ENCODE assay signal across 1 cellular context in the genomic region with DNA sequence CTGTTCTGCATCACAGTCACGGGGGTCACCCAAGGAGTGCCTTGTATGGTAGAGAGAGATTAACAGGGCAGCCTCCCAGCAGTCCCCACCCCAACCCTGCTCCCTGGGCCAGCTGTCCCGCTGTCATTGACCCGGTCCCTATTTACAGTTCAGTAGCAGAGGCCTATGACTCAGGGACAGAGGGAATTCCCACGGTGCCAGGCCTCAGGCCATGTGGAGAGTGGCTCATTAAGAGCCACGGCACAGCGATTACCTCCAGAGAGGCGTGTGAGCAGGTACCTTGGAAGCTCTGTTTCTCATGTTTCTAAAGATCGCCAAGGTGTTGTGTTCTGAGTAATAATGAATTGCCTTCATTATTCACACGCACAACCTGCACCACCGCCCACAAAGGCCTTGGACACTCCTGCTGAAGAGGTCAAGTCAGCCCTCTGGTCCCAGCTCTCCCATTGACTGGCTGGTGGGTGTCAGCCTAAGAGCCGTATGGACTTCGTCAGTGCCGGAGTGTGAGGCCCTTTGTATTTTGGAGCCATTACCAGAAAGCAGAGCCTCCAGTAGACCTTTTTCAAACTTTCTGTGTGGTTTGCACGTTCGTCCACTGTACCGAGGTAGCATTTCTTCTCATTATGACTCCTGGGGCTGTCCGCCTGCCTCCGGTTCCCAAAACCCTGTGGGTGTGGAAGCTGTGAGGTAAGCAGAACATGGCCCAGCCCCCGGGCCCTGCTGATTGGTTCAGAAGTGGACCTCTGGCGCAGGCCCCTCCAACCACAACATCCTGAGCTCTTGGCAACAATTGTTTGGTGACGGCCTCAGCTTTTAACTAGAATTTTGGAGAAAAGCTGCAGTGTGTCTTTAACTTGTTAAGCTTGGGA.
TF ChIP-seq lines count a peak whose summit lies in the region.

No MANE protein-coding gene starts in this region.

TF ChIP-seq in K562, 482 proteins besides CTCF, POLR2A, EP300 and RAD21 (continued from another document and continues in another):
- TF ChIP-seq, protein P1, sequence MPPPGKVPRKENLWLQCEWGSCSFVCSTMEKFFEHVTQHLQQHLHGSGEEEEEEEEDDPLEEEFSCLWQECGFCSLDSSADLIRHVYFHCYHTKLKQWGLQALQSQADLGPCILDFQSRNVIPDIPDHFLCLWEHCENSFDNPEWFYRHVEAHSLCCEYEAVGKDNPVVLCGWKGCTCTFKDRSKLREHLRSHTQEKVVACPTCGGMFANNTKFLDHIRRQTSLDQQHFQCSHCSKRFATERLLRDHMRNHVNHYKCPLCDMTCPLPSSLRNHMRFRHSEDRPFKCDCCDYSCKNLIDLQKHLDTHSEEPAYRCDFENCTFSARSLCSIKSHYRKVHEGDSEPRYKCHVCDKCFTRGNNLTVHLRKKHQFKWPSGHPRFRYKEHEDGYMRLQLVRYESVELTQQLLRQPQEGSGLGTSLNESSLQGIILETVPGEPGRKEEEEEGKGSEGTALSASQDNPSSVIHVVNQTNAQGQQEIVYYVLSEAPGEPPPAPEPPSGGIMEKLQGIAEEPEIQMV (tag; conservative IDR thresholded peaks at IDR 0.05; ENCODE audit: low read depth): no peak
- TF ChIP-seq, protein P2, sequence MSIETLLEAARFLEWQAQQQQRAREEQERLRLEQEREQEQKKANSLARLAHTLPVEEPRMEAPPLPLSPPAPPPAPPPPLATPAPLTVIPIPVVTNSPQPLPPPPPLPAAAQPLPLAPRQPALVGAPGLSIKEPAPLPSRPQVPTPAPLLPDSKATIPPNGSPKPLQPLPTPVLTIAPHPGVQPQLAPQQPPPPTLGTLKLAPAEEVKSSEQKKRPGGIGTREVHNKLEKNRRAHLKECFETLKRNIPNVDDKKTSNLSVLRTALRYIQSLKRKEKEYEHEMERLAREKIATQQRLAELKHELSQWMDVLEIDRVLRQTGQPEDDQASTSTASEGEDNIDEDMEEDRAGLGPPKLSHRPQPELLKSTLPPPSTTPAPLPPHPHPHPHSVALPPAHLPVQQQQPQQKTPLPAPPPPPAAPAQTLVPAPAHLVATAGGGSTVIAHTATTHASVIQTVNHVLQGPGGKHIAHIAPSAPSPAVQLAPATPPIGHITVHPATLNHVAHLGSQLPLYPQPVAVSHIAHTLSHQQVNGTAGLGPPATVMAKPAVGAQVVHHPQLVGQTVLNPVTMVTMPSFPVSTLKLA (conservative IDR thresholded peaks at IDR 0.05): peak; percentile 51 to 82
- TF ChIP-seq, protein P3, sequence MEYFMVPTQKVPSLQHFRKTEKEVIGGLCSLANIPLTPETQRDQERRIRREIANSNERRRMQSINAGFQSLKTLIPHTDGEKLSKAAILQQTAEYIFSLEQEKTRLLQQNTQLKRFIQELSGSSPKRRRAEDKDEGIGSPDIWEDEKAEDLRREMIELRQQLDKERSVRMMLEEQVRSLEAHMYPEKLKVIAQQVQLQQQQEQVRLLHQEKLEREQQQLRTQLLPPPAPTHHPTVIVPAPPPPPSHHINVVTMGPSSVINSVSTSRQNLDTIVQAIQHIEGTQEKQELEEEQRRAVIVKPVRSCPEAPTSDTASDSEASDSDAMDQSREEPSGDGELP (CRISPR knock-in tag; IDR thresholded peaks at IDR 0.05; ENCODE audit: borderline replicate concordance): peak; percentile 89
- TF ChIP-seq, protein P4, sequence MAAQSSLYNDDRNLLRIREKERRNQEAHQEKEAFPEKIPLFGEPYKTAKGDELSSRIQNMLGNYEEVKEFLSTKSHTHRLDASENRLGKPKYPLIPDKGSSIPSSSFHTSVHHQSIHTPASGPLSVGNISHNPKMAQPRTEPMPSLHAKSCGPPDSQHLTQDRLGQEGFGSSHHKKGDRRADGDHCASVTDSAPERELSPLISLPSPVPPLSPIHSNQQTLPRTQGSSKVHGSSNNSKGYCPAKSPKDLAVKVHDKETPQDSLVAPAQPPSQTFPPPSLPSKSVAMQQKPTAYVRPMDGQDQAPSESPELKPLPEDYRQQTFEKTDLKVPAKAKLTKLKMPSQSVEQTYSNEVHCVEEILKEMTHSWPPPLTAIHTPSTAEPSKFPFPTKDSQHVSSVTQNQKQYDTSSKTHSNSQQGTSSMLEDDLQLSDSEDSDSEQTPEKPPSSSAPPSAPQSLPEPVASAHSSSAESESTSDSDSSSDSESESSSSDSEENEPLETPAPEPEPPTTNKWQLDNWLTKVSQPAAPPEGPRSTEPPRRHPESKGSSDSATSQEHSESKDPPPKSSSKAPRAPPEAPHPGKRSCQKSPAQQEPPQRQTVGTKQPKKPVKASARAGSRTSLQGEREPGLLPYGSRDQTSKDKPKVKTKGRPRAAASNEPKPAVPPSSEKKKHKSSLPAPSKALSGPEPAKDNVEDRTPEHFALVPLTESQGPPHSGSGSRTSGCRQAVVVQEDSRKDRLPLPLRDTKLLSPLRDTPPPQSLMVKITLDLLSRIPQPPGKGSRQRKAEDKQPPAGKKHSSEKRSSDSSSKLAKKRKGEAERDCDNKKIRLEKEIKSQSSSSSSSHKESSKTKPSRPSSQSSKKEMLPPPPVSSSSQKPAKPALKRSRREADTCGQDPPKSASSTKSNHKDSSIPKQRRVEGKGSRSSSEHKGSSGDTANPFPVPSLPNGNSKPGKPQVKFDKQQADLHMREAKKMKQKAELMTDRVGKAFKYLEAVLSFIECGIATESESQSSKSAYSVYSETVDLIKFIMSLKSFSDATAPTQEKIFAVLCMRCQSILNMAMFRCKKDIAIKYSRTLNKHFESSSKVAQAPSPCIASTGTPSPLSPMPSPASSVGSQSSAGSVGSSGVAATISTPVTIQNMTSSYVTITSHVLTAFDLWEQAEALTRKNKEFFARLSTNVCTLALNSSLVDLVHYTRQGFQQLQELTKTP (IDR thresholded peaks at IDR 0.05; ENCODE audit: low read depth in 1 of 2, partially characterized antibody in 2 of 2): peak in 1 of 2 experiments; percentile 30
- TF ChIP-seq NBN (IDR thresholded peaks at IDR 0.05; ENCODE audit: low read depth) (no peak), BDP1 (IDR thresholded peaks at IDR 0.05; ENCODE audit: insufficient read depth, insufficient read length) (no peak), ZNF263 (CRISPR knock-in tag; IDR thresholded peaks at IDR 0.05; ENCODE audit: borderline replicate concordance) (no peak), BCL6 (CRISPR knock-in tag; IDR thresholded peaks at IDR 0.05) (no peak), ZFX (CRISPR knock-in tag; IDR thresholded peaks at IDR 0.05) (peak; percentile 74), ZNF785 (CRISPR knock-in tag; IDR thresholded peaks at IDR 0.05) (no peak), TSC22D4 (tag; IDR thresholded peaks at IDR 0.05) (no peak), ZNF280A (IDR thresholded peaks at IDR 0.05; ENCODE audit: low read depth, partially characterized antibody) (no peak), TSHZ1 (CRISPR knock-in tag; IDR thresholded peaks at IDR 0.05) (no peak), NFYB (IDR thresholded peaks at IDR 0.05; ENCODE audit: extremely low read depth, insufficient read length) (peak; percentile 93), SRSF3 (IDR thresholded peaks at IDR 0.05; ENCODE audit: insufficient read depth, low read length) (no peak), ZNF239 (CRISPR knock-in tag; IDR thresholded peaks at IDR 0.05) (no peak), NCOR1 (IDR thresholded peaks at IDR 0.05) (0 out of 2 replicates have a peak, but pooled peaks have one; percentile 21), ZNF316 (IDR thresholded peaks at IDR 0.05) (no peak), POLR2G (IDR thresholded peaks at IDR 0.05; ENCODE audit: low read depth, low read length) (peak; percentile 47; the same call in 1 of the 2 replicates), KHSRP (IDR thresholded peaks at IDR 0.05) (no peak), ZNF146 (CRISPR knock-in tag; IDR thresholded peaks at IDR 0.05; ENCODE audit: unreplicated experiment) (no peak), DPF2 (IDR thresholded peaks at IDR 0.05) (peak; percentile 54; the same call in 1 of the 2 replicates)
- TF ChIP-seq, protein P5, sequence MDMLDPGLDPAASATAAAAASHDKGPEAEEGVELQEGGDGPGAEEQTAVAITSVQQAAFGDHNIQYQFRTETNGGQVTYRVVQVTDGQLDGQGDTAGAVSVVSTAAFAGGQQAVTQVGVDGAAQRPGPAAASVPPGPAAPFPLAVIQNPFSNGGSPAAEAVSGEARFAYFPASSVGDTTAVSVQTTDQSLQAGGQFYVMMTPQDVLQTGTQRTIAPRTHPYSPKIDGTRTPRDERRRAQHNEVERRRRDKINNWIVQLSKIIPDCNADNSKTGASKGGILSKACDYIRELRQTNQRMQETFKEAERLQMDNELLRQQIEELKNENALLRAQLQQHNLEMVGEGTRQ (CRISPR knock-in tag; IDR thresholded peaks at IDR 0.05): no peak
- TF ChIP-seq, protein P6, sequence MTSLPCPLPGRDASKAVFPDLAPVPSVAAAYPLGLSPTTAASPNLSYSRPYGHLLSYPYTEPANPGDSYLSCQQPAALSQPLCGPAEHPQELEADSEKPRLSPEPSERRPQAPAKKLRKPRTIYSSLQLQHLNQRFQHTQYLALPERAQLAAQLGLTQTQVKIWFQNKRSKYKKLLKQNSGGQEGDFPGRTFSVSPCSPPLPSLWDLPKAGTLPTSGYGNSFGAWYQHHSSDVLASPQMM (CRISPR knock-in tag; IDR thresholded peaks at IDR 0.05): no peak
- TF ChIP-seq, protein P7, sequence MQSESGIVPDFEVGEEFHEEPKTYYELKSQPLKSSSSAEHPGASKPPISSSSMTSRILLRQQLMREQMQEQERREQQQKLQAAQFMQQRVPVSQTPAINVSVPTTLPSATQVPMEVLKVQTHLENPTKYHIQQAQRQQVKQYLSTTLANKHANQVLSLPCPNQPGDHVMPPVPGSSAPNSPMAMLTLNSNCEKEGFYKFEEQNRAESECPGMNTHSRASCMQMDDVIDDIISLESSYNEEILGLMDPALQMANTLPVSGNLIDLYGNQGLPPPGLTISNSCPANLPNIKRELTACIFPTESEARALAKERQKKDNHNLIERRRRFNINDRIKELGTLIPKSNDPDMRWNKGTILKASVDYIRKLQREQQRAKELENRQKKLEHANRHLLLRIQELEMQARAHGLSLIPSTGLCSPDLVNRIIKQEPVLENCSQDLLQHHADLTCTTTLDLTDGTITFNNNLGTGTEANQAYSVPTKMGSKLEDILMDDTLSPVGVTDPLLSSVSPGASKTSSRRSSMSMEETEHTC (IDR thresholded peaks at IDR 0.05): no peak
- TF ChIP-seq, protein P8, sequence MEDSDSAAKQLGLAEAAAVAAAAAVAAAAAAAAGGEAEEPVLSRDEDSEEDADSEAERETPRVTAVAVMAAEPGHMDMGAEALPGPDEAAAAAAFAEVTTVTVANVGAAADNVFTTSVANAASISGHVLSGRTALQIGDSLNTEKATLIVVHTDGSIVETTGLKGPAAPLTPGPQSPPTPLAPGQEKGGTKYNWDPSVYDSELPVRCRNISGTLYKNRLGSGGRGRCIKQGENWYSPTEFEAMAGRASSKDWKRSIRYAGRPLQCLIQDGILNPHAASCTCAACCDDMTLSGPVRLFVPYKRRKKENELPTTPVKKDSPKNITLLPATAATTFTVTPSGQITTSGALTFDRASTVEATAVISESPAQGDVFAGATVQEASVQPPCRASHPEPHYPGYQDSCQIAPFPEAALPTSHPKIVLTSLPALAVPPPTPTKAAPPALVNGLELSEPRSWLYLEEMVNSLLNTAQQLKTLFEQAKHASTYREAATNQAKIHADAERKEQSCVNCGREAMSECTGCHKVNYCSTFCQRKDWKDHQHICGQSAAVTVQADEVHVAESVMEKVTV (CRISPR knock-in tag; IDR thresholded peaks at IDR 0.05): no peak
- TF ChIP-seq, protein P9, sequence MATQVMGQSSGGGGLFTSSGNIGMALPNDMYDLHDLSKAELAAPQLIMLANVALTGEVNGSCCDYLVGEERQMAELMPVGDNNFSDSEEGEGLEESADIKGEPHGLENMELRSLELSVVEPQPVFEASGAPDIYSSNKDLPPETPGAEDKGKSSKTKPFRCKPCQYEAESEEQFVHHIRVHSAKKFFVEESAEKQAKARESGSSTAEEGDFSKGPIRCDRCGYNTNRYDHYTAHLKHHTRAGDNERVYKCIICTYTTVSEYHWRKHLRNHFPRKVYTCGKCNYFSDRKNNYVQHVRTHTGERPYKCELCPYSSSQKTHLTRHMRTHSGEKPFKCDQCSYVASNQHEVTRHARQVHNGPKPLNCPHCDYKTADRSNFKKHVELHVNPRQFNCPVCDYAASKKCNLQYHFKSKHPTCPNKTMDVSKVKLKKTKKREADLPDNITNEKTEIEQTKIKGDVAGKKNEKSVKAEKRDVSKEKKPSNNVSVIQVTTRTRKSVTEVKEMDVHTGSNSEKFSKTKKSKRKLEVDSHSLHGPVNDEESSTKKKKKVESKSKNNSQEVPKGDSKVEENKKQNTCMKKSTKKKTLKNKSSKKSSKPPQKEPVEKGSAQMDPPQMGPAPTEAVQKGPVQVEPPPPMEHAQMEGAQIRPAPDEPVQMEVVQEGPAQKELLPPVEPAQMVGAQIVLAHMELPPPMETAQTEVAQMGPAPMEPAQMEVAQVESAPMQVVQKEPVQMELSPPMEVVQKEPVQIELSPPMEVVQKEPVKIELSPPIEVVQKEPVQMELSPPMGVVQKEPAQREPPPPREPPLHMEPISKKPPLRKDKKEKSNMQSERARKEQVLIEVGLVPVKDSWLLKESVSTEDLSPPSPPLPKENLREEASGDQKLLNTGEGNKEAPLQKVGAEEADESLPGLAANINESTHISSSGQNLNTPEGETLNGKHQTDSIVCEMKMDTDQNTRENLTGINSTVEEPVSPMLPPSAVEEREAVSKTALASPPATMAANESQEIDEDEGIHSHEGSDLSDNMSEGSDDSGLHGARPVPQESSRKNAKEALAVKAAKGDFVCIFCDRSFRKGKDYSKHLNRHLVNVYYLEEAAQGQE (CRISPR knock-in tag; IDR thresholded peaks at IDR 0.05; ENCODE audit: low read depth): no peak
